In the genomic region with DNA sequence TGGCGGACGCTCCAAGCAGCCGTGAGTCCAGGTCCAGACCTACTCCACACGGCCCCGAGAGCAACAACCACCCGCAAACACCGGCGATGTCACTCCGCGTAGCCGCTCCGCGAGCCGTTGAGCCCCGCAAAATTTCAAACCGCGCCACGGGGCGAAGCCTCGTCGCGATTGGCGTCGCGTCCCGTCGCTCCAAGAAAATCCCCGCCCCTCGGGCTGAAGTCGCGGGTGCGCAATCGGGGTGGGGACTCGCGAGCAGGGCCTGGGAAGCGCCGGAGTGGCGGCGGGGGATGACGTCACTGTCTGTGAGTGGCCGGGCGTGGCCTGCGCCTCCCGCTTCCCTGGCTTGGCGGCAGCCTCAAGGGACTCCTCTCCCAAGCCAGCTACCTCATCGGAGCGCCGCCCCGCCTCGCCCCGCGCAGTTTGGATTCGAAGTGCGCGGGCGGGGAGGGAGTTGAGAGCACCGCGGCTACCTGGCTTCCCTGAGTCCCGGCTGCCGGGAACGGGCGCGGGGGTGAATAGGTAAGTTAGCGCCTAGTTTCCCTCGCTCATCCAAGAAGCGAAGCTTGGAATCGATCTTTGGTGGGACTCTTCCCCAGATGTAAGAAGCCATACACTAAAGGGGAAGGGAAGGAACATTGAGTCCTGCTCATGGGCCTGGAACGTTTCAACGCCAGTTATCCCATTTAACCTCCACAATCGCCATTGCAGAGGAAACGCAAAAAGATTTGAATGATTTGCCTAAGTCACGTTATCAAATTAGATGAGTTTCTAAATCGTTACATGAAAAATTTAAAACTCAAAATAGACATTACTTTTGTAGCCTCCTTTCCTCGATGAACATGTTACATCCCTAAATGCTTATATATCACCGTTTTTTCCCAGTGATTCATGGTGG, we compare ENCODE assay signal across 1 cellular context.
TF ChIP-seq lines count a peak whose summit lies in the region.

A gene with protein sequence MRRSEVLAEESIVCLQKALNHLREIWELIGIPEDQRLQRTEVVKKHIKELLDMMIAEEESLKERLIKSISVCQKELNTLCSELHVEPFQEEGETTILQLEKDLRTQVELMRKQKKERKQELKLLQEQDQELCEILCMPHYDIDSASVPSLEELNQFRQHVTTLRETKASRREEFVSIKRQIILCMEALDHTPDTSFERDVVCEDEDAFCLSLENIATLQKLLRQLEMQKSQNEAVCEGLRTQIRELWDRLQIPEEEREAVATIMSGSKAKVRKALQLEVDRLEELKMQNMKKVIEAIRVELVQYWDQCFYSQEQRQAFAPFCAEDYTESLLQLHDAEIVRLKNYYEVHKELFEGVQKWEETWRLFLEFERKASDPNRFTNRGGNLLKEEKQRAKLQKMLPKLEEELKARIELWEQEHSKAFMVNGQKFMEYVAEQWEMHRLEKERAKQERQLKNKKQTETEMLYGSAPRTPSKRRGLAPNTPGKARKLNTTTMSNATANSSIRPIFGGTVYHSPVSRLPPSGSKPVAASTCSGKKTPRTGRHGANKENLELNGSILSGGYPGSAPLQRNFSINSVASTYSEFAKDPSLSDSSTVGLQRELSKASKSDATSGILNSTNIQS (minus strand): TSS at position 119 of the 895 bp plus-strand sequence. CDS start 118 bp downstream, at position 1.

TF ChIP-seq in HEK293, 187 proteins besides CTCF, POLR2A, EP300 and RAD21 (continued from another document and continues in another):
- TF ChIP-seq, protein P1, sequence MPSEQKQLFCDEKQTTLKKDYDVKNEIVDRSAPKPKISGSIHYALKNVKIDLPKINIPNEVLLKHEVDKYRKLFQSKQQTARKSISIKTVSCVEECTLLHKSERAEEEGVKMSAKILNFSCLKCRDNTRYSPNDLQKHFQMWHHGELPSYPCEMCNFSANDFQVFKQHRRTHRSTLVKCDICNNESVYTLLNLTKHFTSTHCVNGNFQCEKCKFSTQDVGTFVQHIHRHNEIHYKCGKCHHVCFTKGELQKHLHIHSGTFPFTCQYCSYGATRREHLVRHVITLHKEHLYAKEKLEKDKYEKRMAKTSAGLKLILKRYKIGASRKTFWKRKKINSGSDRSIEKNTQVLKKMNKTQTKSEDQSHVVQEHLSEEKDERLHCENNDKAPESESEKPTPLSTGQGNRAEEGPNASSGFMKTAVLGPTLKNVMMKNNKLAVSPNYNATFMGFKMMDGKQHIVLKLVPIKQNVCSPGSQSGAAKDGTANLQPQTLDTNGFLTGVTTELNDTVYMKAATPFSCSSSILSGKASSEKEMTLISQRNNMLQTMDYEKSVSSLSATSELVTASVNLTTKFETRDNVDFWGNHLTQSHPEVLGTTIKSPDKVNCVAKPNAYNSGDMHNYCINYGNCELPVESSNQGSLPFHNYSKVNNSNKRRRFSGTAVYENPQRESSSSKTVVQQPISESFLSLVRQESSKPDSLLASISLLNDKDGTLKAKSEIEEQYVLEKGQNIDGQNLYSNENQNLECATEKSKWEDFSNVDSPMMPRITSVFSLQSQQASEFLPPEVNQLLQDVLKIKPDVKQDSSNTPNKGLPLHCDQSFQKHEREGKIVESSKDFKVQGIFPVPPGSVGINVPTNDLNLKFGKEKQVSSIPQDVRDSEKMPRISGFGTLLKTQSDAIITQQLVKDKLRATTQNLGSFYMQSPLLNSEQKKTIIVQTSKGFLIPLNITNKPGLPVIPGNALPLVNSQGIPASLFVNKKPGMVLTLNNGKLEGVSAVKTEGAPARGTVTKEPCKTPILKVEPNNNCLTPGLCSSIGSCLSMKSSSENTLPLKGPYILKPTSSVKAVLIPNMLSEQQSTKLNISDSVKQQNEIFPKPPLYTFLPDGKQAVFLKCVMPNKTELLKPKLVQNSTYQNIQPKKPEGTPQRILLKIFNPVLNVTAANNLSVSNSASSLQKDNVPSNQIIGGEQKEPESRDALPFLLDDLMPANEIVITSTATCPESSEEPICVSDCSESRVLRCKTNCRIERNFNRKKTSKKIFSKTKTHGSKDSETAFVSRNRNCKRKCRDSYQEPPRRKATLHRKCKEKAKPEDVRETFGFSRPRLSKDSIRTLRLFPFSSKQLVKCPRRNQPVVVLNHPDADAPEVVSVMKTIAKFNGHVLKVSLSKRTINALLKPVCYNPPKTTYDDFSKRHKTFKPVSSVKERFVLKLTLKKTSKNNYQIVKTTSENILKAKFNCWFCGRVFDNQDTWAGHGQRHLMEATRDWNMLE (tag by site-specific recombination; conservative IDR thresholded peaks at IDR 0.05; ENCODE audit: low read depth) = peak; percentile 19; the same call in 1 of the 2 replicates
- TF ChIP-seq KLF9 (tag by site-specific recombination; IDR thresholded peaks at IDR 0.05; ENCODE audit: low read depth) (peak; percentile 17), ZBTB7A (tag by site-specific recombination; IDR thresholded peaks at IDR 0.05; ENCODE audit: low read depth) (peak; percentile 62; the same call in 1 of the 2 replicates), ZNF335 (tag by site-specific recombination; conservative IDR thresholded peaks at IDR 0.05) (peak; percentile 60; the same call in 1 of the 2 replicates), ZNF311 (tag by site-specific recombination; IDR thresholded peaks at IDR 0.05; ENCODE audit: borderline replicate concordance) (no peak), GLIS1 (tag by site-specific recombination; IDR thresholded peaks at IDR 0.05) (peak; percentile 84), ZNF223 (tag by site-specific recombination; IDR thresholded peaks at IDR 0.05) (no peak), ZNF174 (tag by site-specific recombination; IDR thresholded peaks at IDR 0.05) (no peak), ZNF221 (tag by site-specific recombination; IDR thresholded peaks at IDR 0.05; ENCODE audit: borderline replicate concordance) (no peak), ZNF302 (tag by site-specific recombination; IDR thresholded peaks at IDR 0.05; ENCODE audit: low read depth) (no peak), YY1 (tag by site-specific recombination; IDR thresholded peaks at IDR 0.05) (peak; percentile 69), ZNF423 (tag by site-specific recombination; IDR thresholded peaks at IDR 0.05) (peak; percentile 100), ZNF610 (tag by site-specific recombination; IDR thresholded peaks at IDR 0.05; ENCODE audit: borderline replicate concordance) (peak; percentile 90), OVOL3 (tag by site-specific recombination; IDR thresholded peaks at IDR 0.05) (0 out of 2 replicates have a peak, but pooled peaks have one; percentile 31), ZNF777 (tag by site-specific recombination; IDR thresholded peaks at IDR 0.05; ENCODE audit: borderline replicate concordance) (no peak), SCRT1 (tag by site-specific recombination; IDR thresholded peaks at IDR 0.05; ENCODE audit: borderline replicate concordance) (no peak), ZNF624 (tag by site-specific recombination; IDR thresholded peaks at IDR 0.05) (no peak), ZNF776 (tag by site-specific recombination; IDR thresholded peaks at IDR 0.05; ENCODE audit: borderline replicate concordance) (no peak), ZBTB17 (tag by site-specific recombination; IDR thresholded peaks at IDR 0.05) (peak; percentile 99), ZBTB1 (tag by site-specific recombination; IDR thresholded peaks at IDR 0.05) (peak; percentile 100), ZNF157 (tag by site-specific recombination; IDR thresholded peaks at IDR 0.05) (no peak), IKZF3 (tag by site-specific recombination; IDR thresholded peaks at IDR 0.05) (peak; percentile 100), KLF16 (tag by site-specific recombination; IDR thresholded peaks at IDR 0.05) (peak; percentile 24), ZFP37 (tag by site-specific recombination; IDR thresholded peaks at IDR 0.05) (peak; percentile 93)
- TF ChIP-seq, protein P2, sequence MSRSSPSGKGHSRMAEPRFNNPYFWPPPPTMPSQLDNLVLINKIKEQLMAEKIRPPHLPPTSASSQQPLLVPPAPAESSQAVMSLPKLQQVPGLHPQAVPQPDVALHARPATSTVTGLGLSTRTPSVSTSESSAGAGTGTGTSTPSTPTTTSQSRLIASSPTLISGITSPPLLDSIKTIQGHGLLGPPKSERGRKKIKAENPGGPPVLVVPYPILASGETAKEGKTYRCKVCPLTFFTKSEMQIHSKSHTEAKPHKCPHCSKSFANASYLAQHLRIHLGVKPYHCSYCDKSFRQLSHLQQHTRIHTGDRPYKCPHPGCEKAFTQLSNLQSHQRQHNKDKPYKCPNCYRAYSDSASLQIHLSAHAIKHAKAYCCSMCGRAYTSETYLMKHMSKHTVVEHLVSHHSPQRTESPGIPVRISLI (tag by site-specific recombination; IDR thresholded peaks at IDR 0.05) = no peak
- TF ChIP-seq, protein P3, sequence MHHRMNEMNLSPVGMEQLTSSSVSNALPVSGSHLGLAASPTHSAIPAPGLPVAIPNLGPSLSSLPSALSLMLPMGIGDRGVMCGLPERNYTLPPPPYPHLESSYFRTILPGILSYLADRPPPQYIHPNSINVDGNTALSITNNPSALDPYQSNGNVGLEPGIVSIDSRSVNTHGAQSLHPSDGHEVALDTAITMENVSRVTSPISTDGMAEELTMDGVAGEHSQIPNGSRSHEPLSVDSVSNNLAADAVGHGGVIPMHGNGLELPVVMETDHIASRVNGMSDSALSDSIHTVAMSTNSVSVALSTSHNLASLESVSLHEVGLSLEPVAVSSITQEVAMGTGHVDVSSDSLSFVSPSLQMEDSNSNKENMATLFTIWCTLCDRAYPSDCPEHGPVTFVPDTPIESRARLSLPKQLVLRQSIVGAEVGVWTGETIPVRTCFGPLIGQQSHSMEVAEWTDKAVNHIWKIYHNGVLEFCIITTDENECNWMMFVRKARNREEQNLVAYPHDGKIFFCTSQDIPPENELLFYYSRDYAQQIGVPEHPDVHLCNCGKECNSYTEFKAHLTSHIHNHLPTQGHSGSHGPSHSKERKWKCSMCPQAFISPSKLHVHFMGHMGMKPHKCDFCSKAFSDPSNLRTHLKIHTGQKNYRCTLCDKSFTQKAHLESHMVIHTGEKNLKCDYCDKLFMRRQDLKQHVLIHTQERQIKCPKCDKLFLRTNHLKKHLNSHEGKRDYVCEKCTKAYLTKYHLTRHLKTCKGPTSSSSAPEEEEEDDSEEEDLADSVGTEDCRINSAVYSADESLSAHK (tag by site-specific recombination; IDR thresholded peaks at IDR 0.05) = peak; percentile 82
- TF ChIP-seq, protein P4, sequence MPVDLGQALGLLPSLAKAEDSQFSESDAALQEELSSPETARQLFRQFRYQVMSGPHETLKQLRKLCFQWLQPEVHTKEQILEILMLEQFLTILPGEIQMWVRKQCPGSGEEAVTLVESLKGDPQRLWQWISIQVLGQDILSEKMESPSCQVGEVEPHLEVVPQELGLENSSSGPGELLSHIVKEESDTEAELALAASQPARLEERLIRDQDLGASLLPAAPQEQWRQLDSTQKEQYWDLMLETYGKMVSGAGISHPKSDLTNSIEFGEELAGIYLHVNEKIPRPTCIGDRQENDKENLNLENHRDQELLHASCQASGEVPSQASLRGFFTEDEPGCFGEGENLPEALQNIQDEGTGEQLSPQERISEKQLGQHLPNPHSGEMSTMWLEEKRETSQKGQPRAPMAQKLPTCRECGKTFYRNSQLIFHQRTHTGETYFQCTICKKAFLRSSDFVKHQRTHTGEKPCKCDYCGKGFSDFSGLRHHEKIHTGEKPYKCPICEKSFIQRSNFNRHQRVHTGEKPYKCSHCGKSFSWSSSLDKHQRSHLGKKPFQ (tag by site-specific recombination; IDR thresholded peaks at IDR 0.05) = 0 out of 2 replicates have a peak, but pooled peaks have one; percentile 24
- TF ChIP-seq, protein P5, sequence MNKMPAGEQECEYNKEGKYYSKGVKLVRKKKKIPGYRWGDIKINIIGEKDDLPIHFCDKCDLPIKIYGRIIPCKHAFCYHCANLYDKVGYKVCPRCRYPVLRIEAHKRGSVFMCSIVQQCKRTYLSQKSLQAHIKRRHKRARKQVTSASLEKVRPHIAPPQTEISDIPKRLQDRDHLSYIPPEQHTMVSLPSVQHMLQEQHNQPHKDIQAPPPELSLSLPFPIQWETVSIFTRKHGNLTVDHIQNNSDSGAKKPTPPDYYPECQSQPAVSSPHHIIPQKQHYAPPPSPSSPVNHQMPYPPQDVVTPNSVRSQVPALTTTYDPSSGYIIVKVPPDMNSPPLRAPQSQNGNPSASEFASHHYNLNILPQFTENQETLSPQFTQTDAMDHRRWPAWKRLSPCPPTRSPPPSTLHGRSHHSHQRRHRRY (tag by site-specific recombination; IDR thresholded peaks at IDR 0.05) = no peak
- TF ChIP-seq, protein P6, sequence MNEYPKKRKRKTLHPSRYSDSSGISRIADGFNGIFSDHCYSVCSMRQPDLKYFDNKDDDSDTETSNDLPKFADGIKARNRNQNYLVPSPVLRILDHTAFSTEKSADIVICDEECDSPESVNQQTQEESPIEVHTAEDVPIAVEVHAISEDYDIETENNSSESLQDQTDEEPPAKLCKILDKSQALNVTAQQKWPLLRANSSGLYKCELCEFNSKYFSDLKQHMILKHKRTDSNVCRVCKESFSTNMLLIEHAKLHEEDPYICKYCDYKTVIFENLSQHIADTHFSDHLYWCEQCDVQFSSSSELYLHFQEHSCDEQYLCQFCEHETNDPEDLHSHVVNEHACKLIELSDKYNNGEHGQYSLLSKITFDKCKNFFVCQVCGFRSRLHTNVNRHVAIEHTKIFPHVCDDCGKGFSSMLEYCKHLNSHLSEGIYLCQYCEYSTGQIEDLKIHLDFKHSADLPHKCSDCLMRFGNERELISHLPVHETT (tag by site-specific recombination; IDR thresholded peaks at IDR 0.05) = peak; percentile 68; the same call in 1 of the 2 replicates
- TF ChIP-seq, protein P7, sequence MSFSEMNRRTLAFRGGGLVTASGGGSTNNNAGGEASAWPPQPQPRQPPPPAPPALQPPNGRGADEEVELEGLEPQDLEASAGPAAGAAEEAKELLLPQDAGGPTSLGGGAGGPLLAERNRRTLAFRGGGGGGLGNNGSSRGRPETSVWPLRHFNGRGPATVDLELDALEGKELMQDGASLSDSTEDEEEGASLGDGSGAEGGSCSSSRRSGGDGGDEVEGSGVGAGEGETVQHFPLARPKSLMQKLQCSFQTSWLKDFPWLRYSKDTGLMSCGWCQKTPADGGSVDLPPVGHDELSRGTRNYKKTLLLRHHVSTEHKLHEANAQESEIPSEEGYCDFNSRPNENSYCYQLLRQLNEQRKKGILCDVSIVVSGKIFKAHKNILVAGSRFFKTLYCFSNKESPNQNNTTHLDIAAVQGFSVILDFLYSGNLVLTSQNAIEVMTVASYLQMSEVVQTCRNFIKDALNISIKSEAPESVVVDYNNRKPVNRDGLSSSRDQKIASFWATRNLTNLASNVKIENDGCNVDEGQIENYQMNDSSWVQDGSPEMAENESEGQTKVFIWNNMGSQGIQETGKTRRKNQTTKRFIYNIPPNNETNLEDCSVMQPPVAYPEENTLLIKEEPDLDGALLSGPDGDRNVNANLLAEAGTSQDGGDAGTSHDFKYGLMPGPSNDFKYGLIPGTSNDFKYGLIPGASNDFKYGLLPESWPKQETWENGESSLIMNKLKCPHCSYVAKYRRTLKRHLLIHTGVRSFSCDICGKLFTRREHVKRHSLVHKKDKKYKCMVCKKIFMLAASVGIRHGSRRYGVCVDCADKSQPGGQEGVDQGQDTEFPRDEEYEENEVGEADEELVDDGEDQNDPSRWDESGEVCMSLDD (tag by site-specific recombination; IDR thresholded peaks at IDR 0.05) = peak; percentile 92
- TF ChIP-seq, protein P8, sequence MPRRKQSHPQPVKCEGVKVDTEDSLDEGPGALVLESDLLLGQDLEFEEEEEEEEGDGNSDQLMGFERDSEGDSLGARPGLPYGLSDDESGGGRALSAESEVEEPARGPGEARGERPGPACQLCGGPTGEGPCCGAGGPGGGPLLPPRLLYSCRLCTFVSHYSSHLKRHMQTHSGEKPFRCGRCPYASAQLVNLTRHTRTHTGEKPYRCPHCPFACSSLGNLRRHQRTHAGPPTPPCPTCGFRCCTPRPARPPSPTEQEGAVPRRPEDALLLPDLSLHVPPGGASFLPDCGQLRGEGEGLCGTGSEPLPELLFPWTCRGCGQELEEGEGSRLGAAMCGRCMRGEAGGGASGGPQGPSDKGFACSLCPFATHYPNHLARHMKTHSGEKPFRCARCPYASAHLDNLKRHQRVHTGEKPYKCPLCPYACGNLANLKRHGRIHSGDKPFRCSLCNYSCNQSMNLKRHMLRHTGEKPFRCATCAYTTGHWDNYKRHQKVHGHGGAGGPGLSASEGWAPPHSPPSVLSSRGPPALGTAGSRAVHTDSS (tag by site-specific recombination; IDR thresholded peaks at IDR 0.05) = peak; percentile 35; the same call in 1 of the 2 replicates
